8 cellular contexts compared by ENCODE assay signal in genomic region chr1:228415853-228416216, GRCh38. TPM values are rescaled to one million over a fixed set of nuclear protein-coding genes. Genes with fewer than 3 reads are reported as not detected.
DNase-seq lines count a peak whose midpoint lies in the region; ATAC-seq and TF ChIP-seq lines count a peak whose summit lies in the region.

No MANE protein-coding gene starts in this region.

- WGBS in right cardiac atrium: 16% methylated on average over 23 of the region's 23 CpGs
- WGBS in lower leg skin, 2 donors: 21 to 24% methylated on average over 23 of the region's 23 CpGs

- H3K4me1 ChIP-seq in right cardiac atrium (ENCODE audit: control insufficient read depth, insufficient read depth, low read length): peaks cover 5% of the 10 kb centered on the region

- no peaks in the 10 kb centered on the region for H3K36me3 ChIP-seq in H7 (replicated peaks; ENCODE audit: control insufficient read depth, insufficient read depth, low read length)

- no peak overlapping the region for H3K27ac Mint-ChIP-seq in activated T-helper 2 cell treated with anti-CD3 and anti-CD28 coated beads, Interferon-gamma antibody, Interleukin-2, Interleukin-4, amounts not matched to agents 10 μg/mL and 5 μg/mL and 100 μg/mL, durations not matched to agents 14 hours and 24 hours and 36 hours

- H3K27me3 ChIP-seq in H7 (ENCODE audit: control insufficient read depth, insufficient read depth, low read length) (peaks cover 34% of the 10 kb centered on the region), right cardiac atrium (ENCODE audit: control insufficient read depth, insufficient read depth) (no peaks in the 10 kb centered on the region)

- peak overlapping the region; percentile 57 for H3K4me3 ChIP-seq in H7 (ENCODE audit: insufficient read depth, low read depth, low read length)
- peak overlapping the region; percentile 55 for H3K4me3 ChIP-seq in right cardiac atrium (ENCODE audit: low read length)
- H3K4me3 ChIP-seq in skeletal muscle cell (ENCODE audit: low read depth, low read length): peak overlapping the region; percentile 45
- H3K4me3 ChIP-seq in lower leg skin (ENCODE audit: low read depth, poor library complexity, severe bottlenecking): no peak overlapping the region

- no peak for DNase-seq in H7
- DNase-seq in activated T-helper 2 cell treated with anti-CD3 and anti-CD28 coated beads, Interferon-gamma antibody, Interleukin-2, Interleukin-4, amounts not matched to agents 10 μg/mL and 5 μg/mL and 100 μg/mL, durations not matched to agents 14 hours and 24 hours and 36 hours (ENCODE audit: low spot score): no peak
- DNase-seq in right cardiac atrium: peak in 1 of 3 donors; percentile 16
- DNase-seq in skeletal muscle cell (ENCODE audit: low read depth): no peak
- no peak for DNase-seq in lower leg skin (ENCODE audit: low spot score in 2 of 2)
- no peak for DNase-seq in ureter (ENCODE audit: low spot score)

- no peak overlapping the region for H3K27ac ChIP-seq in right cardiac atrium (ENCODE audit: low read length)

- TF ChIP-seq CTCF in lower leg skin (IDR thresholded peaks at IDR 0.05): no peak

- H3K9me3 Mint-ChIP-seq in activated T-helper 2 cell treated with anti-CD3 and anti-CD28 coated beads, Interferon-gamma antibody, Interleukin-2, Interleukin-4, amounts not matched to agents 10 μg/mL and 5 μg/mL and 100 μg/mL, durations not matched to agents 14 hours and 24 hours and 36 hours: no peaks in the 10 kb centered on the region

- H3K36me3 Mint-ChIP-seq in activated T-helper 2 cell treated with anti-CD3 and anti-CD28 coated beads, Interferon-gamma antibody, Interleukin-2, Interleukin-4, amounts not matched to agents 10 μg/mL and 5 μg/mL and 100 μg/mL, durations not matched to agents 14 hours and 24 hours and 36 hours (ENCODE audit: low read depth): peaks cover 6% of the 10 kb centered on the region

- no peak for TF ChIP-seq POLR2A in lower leg skin (IDR thresholded peaks at IDR 0.05)

- ATAC-seq in right cardiac atrium (no peak), HG03025 (IDR thresholded peaks at IDR 0.05; ENCODE audit: low FRiP score, unreplicated experiment) (no peak), HG03378 (IDR thresholded peaks at IDR 0.05; ENCODE audit: unreplicated experiment) (no peak)

- H3K4me3 Mint-ChIP-seq in activated T-helper 2 cell treated with anti-CD3 and anti-CD28 coated beads, Interferon-gamma antibody, Interleukin-2, Interleukin-4, amounts not matched to agents 10 μg/mL and 5 μg/mL and 100 μg/mL, durations not matched to agents 14 hours and 24 hours and 36 hours (ENCODE audit: low read depth): peak overlapping the region; percentile 51

- no peaks in the 10 kb centered on the region for H3K9me3 ChIP-seq in right cardiac atrium (ENCODE audit: control insufficient read depth, low read length)

- H3K4me1 Mint-ChIP-seq in activated T-helper 2 cell treated with anti-CD3 and anti-CD28 coated beads, Interferon-gamma antibody, Interleukin-2, Interleukin-4, amounts not matched to agents 10 μg/mL and 5 μg/mL and 100 μg/mL, durations not matched to agents 14 hours and 24 hours and 36 hours (ENCODE audit: low read depth): peaks cover 11% of the 10 kb centered on the region

- intact Hi-C loops in activated T-helper 2 cell treated with anti-CD3 and anti-CD28 coated beads, Interferon-gamma antibody, Interleukin-2, Interleukin-4, amounts not matched to agents 10 μg/mL and 5 μg/mL and 100 μg/mL, durations not matched to agents 14 hours and 24 hours and 36 hours (cut with micrococcal nuclease): loop anchor here (1.0 to 2.0 kb wide), 2 partner anchors 9 to 71 kb away; partner anchors contain the start of gene RNF187
- intact Hi-C loops in right cardiac atrium (cut with DNase I): no loop called here
- intact Hi-C loops in lower leg skin (cut with DNase I; ENCODE audit: low total_unique reads): no loop called here

- peaks cover 21% of the 10 kb centered on the region for H3K27me3 Mint-ChIP-seq in activated T-helper 2 cell treated with anti-CD3 and anti-CD28 coated beads, Interferon-gamma antibody, Interleukin-2, Interleukin-4, amounts not matched to agents 10 μg/mL and 5 μg/mL and 100 μg/mL, durations not matched to agents 14 hours and 24 hours and 36 hours (ENCODE audit: low read depth)

RNA-seq across cellular contexts. Expression of gene TRIM17, which starts 0.8 kb away (rescaled TPM):
- total RNA-seq in H7 (2014; rRNA removed; shearing (Covaris generic)): 4.9 and 5.6 TPM in 2 replicates
- total RNA-seq in activated T-helper 2 cell treated with anti-CD3 and anti-CD28 coated beads, Interferon-gamma antibody, Interleukin-2, Interleukin-4, amounts not matched to agents 10 μg/mL and 5 μg/mL and 100 μg/mL, durations not matched to agents 14 hours and 24 hours and 36 hours: 2.3 and 2.7 TPM in 2 replicates
- 1 to 10 TPM in 2 of 4 donors, under 1 TPM in 2; 0.56 to 2.4 (median 1.2) TPM for total RNA-seq in right cardiac atrium
- polyA plus RNA-seq in right cardiac atrium: 0.41 TPM
- 1 to 10 TPM in 3 of 4 donors, under 1 TPM in 1; 0.97 to 4.2 (median 1.8) TPM for total RNA-seq in lower leg skin
- 22.6 TPM for total RNA-seq in ureter

RNA-seq across cellular contexts. Expression of gene TRIM11, which starts 9.2 kb away (rescaled TPM):
- 39.0 and 50.2 TPM in 2 replicates for total RNA-seq in H7 (2014; rRNA removed; shearing (Covaris generic))
- total RNA-seq in activated T-helper 2 cell treated with anti-CD3 and anti-CD28 coated beads, Interferon-gamma antibody, Interleukin-2, Interleukin-4, amounts not matched to agents 10 μg/mL and 5 μg/mL and 100 μg/mL, durations not matched to agents 14 hours and 24 hours and 36 hours: 58.3 and 60.5 TPM in 2 replicates
- 10 to 100 TPM in 1 of 4 donors, 1 to 10 TPM in 3; 8.9 to 10.7 (median 9.5) TPM for total RNA-seq in right cardiac atrium
- 5.9 TPM for polyA plus RNA-seq in right cardiac atrium
- total RNA-seq in lower leg skin: 10 to 100 TPM; 28.3 to 52.9 (median 31.5) TPM
- total RNA-seq in ureter: 40.1 TPM
